In genomic region chr4:125797621-125798020, GRCh38 we compare ENCODE assay signal across 6 cellular contexts.
DNase-seq lines count a peak whose midpoint lies in the region; ATAC-seq and TF ChIP-seq lines count a peak whose summit lies in the region.
"Not testable (repeated sequence)": the region's sequence is repeated elsewhere in the genome, so short reads cannot be mapped to it uniquely, and the experiment has no call there.

No MANE protein-coding gene starts in this region.

- H3K9me3 ChIP-seq in SK-N-MC (ENCODE audit: low read depth, low read length); neuronal stem cell (replicated peaks in 1 of 2; ENCODE audit: control insufficient read depth in 2 of 2, insufficient read depth in 1 of 2, low read depth in 1 of 2, low read length in 2 of 2): not testable (repeated sequence)

- not testable (repeated sequence) for H4K91ac ChIP-seq in neuronal stem cell (ENCODE audit: low read depth, low read length, poor library complexity)

- H4K20me1 ChIP-seq in GM23338 (replicated peaks; ENCODE audit: insufficient read depth), result not testable (repeated sequence)

- H3K18ac ChIP-seq in mesendoderm (ENCODE audit: low read length); neuronal stem cell (ENCODE audit: low read length): not testable (repeated sequence)

- not testable (repeated sequence) for H2BK12ac ChIP-seq in neuronal stem cell (ENCODE audit: low read length)

- no CpG with 5 or more reads among the region's 4 CpGs for WGBS in mesendoderm (ENCODE audit: extremely low coverage, insufficient coverage, low lambda C conversion rate)
- no CpG with 5 or more reads among the region's 4 CpGs for WGBS in neuronal stem cell (ENCODE audit: extremely low coverage in 2 of 2, insufficient read length in 2 of 2, insufficient replicate concordance in 1 of 2), 2 donors

- H3K4ac ChIP-seq in mesendoderm (ENCODE audit: low read depth, low read length); neuronal stem cell (ENCODE audit: low read length): not testable (repeated sequence)

- not testable (repeated sequence) for H3K79me2 ChIP-seq in GM23338 (replicated peaks; ENCODE audit: insufficient read depth); mesendoderm (ENCODE audit: control insufficient read depth, insufficient read depth, low read length)

- not testable (repeated sequence) for H3K27ac Mint-ChIP-seq in GM23338
- H3K27ac Mint-ChIP-seq in glutamatergic neuron (ENCODE audit: unreplicated experiment), result peak overlapping the region; percentile 28

- H4K8ac ChIP-seq in mesendoderm (ENCODE audit: low read depth, low read length); neuronal stem cell (ENCODE audit: low read depth, low read length): not testable (repeated sequence)

- H3K9me2 ChIP-seq in GM23338 (ENCODE audit: insufficient read depth), result not testable (repeated sequence)

- not testable (repeated sequence) for H2BK120ac ChIP-seq in mesendoderm (ENCODE audit: low read depth, low read length); neuronal stem cell (ENCODE audit: low read depth, low read length)

- H2BK15ac ChIP-seq in mesendoderm (replicated peaks; ENCODE audit: low read depth); neuronal stem cell (ENCODE audit: low read length): not testable (repeated sequence)

- not testable (repeated sequence) for H3K4me1 ChIP-seq in GM23338 (ENCODE audit: insufficient read depth); mesendoderm (ENCODE audit: control insufficient read depth, low read depth, low read length); neuronal stem cell (ENCODE audit: control insufficient read depth in 2 of 2, insufficient read depth in 1 of 2, low read depth in 1 of 2, low read length in 2 of 2)

- H3K4me1 Mint-ChIP-seq in GM23338, result not testable (repeated sequence)
- H3K4me1 Mint-ChIP-seq in glutamatergic neuron (ENCODE audit: low read depth, unreplicated experiment), result peaks cover 23% of the 10 kb centered on the region

- not testable (repeated sequence) for H2AFZ ChIP-seq in GM23338
- H2AFZ ChIP-seq in neuronal stem cell (ENCODE audit: low read length), result peak overlapping the region; percentile 43

- H3F3A ChIP-seq in GM23338 (replicated peaks; ENCODE audit: low read depth), result not testable (repeated sequence)

- peak; percentile 65 for ATAC-seq in GM23338

- not testable (repeated sequence) for H3K9me3 Mint-ChIP-seq in GM23338; glutamatergic neuron (ENCODE audit: unreplicated experiment)

- not testable (repeated sequence) for H3K4me2 ChIP-seq in GM23338; mesendoderm (ENCODE audit: low read length); neuronal stem cell (ENCODE audit: insufficient read depth, low read length, poor library complexity, severe bottlenecking)

- H3K4me3 Mint-ChIP-seq in GM23338; glutamatergic neuron (ENCODE audit: unreplicated experiment): not testable (repeated sequence)

- not testable (repeated sequence) for H3K27me3 ChIP-seq in GM23338 (ENCODE audit: insufficient read depth); mesendoderm (ENCODE audit: insufficient read depth, low read length, poor library complexity); neuronal stem cell (ENCODE audit: control insufficient read depth in 3 of 3, insufficient read depth in 3 of 3, low read depth in 1 of 3, low read length in 3 of 3)

- H3K36me3 ChIP-seq in GM23338 (ENCODE audit: insufficient read depth); SK-N-MC (ENCODE audit: insufficient read depth, low read length); mesendoderm (ENCODE audit: control insufficient read depth, insufficient read depth, low read length); neuronal stem cell (replicated peaks in 1 of 2; ENCODE audit: control insufficient read depth in 2 of 2, insufficient read depth in 2 of 2, low read length in 2 of 2): not testable (repeated sequence)

- DNase-seq in GM23338 (ENCODE audit: low spot score), result peak; percentile 14
- DNase-seq in SK-N-MC (ENCODE audit: low read depth, low spot score); glutamatergic neuron; neuronal stem cell (ENCODE audit: low spot score): not testable (repeated sequence)
- peak; percentile 45 for DNase-seq in ecto neural progenitor cell (ENCODE audit: low spot score)
- DNase-seq in mesendoderm, result peak; percentile 29

- not testable (repeated sequence) for H2AK5ac ChIP-seq in mesendoderm (ENCODE audit: low read length); neuronal stem cell (ENCODE audit: low read depth, low read length)

- H3K79me1 ChIP-seq in mesendoderm (ENCODE audit: low read length); neuronal stem cell (ENCODE audit: low read depth, low read length): not testable (repeated sequence)

- not testable (repeated sequence) for H4K5ac ChIP-seq in mesendoderm (ENCODE audit: low read length)

- TF ChIP-seq CTCF in GM23338 (conservative IDR thresholded peaks at IDR 0.05; ENCODE audit: low read depth in 2 of 2); glutamatergic neuron (IDR thresholded peaks at IDR 0.05; ENCODE audit: partially characterized antibody, unreplicated experiment): not testable (repeated sequence)

- H3K14ac ChIP-seq in neuronal stem cell (ENCODE audit: low read length), result not testable (repeated sequence)

- not testable (repeated sequence) for H3K9ac ChIP-seq in SK-N-MC (ENCODE audit: insufficient read length); mesendoderm (ENCODE audit: low read length); neuronal stem cell (ENCODE audit: low read depth, low read length, poor library complexity)

- not testable (repeated sequence) for H3K23ac ChIP-seq in mesendoderm (ENCODE audit: low read length); neuronal stem cell (ENCODE audit: low read depth, low read length, poor library complexity)

- not testable (repeated sequence) for H3K36me3 Mint-ChIP-seq in GM23338 (ENCODE audit: low read depth); glutamatergic neuron (ENCODE audit: unreplicated experiment)

- not testable (repeated sequence) for H3K4me3 ChIP-seq in GM23338; SK-N-MC; mesendoderm (ENCODE audit: low read length); neuronal stem cell (ENCODE audit: low read length in 2 of 2)

- not testable (repeated sequence) for H3K27ac ChIP-seq in GM23338 (ENCODE audit: low read depth); mesendoderm (ENCODE audit: low read depth, low read length); neuronal stem cell (replicated peaks; ENCODE audit: low read length)
- peak overlapping the region; percentile 38; the same call in 1 of the 2 replicates for H3K27ac ChIP-seq in SK-N-MC

- not testable (repeated sequence) for H3K56ac ChIP-seq in mesendoderm (ENCODE audit: low read length)

- H3K27me3 Mint-ChIP-seq in GM23338 (ENCODE audit: insufficient read depth, low read depth, poor library complexity); glutamatergic neuron (ENCODE audit: unreplicated experiment): not testable (repeated sequence)

- not testable (repeated sequence) for H2BK5ac ChIP-seq in mesendoderm (ENCODE audit: low read length); neuronal stem cell (ENCODE audit: low read length)
